ENCODE assay signal across 1 cellular context in the genomic region with DNA sequence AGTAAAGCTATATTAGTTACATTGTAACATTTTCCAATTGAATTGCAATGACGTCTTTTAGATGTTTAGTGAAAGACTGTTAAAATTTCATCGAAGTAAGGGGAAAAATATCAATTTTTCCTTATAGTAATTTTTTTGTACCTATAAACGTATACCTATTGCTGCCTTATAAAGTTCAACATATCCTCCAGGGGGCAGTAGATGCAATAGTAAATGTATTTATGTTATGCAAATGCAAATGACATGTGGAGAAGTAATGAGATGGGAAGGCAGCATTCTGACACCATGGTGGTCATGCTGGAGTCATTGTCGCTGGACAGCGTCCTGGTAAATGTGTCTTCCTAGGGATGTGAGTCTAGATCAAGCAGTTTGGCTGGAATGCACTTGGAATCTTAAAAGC.
TF ChIP-seq lines count a peak whose summit lies in the region.

No MANE protein-coding gene starts in this region.

TF ChIP-seq in K562, 482 proteins besides CTCF, POLR2A, EP300 and RAD21 (continued from another document):
- TF ChIP-seq, protein P1, sequence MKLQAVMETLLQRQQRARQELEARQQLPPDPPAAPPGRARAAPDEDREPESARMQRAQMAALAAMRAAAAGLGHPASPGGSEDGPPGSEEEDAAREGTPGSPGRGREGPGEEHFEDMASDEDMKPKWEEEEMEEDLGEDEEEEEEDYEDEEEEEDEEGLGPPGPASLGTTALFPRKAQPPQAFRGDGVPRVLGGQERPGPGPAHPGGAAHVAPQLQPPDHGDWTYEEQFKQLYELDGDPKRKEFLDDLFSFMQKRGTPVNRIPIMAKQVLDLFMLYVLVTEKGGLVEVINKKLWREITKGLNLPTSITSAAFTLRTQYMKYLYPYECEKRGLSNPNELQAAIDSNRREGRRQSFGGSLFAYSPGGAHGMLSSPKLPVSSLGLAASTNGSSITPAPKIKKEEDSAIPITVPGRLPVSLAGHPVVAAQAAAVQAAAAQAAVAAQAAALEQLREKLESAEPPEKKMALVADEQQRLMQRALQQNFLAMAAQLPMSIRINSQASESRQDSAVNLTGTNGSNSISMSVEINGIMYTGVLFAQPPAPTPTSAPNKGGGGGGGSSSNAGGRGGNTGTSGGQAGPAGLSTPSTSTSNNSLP (IDR thresholded peaks at IDR 0.05; ENCODE audit: borderline replicate concordance, low read depth, low read length) = 0 out of 2 replicates have a peak, but pooled peaks have one; percentile 19
- TF ChIP-seq SMC3 (conservative IDR thresholded peaks at IDR 0.05; ENCODE audit: insufficient read depth, low read depth, low read length) = 0 out of 2 replicates have a peak, but pooled peaks have one; percentile 9
